Comparison of ENCODE assay signal across 29 cellular contexts in the genomic region with DNA sequence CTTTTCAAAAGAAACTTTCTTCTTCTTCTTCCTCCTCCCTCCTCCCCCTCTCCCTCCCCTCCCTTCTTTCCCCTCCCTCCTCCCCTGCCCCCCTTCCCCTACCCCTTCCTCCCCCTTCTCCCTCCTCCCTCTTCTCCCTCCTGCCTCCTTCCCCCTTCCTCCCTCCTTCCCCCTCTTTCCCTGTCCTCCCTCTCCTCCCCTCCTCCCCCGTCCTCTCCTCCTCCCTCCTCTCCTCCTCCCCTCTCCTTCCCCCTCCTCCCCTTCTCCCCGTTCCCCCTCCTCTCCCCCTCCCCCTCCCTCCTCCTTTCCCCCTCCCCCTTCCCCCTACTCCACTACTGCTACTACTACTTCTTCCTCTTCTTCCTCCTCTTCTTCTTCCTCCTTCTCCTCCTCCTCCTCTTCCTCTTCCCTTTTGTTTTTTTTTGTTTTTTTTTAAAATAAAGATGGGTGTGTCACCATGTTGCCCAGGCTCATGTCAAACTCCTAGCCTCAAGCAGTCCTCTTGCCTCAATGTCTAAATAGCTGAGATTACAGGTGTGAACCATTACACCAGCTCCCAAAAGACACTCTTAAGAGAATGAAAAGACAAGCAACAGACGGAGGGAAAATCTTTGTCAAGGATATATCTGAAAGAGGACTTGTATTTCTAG.
"Had no signal": no experiment of that assay in that cellular context is flagged by ENCODE, and none has a peak within 500 bp of the region (broad histone marks: within the 10 kb centered on the region; RNA-seq: fewer than 3 reads in every experiment).

No MANE protein-coding gene starts in this region.

- H3K4me3 Mint-ChIP-seq: effector memory CD8-positive, alpha-beta T cell; memory B cell; mesothelial cell of epicardium; naive B cell; natural killer cell treated with Interleukin-12 subunit alpha and Interleukin-12 subunit beta and Interleukin-15 and Interleukin-18, amount 100 ng/mL, for 72 hours; neural crest cell; stimulated activated memory B cell treated with anti-CD40 and anti-IgM and Interleukin-4, amounts not matched to agents 10 μg/mL and 1 μg/mL and 100 μg/mL, for 72 hours had no signal

- ATAC-seq: effector memory CD8-positive, alpha-beta T cell; heart right ventricle; left lobe of liver; mucosa of descending colon; natural killer cell treated with Interleukin-12 subunit alpha and Interleukin-12 subunit beta and Interleukin-15 and Interleukin-18, amount 100 ng/mL, for 72 hours; psoas muscle; right cardiac atrium; stimulated activated memory B cell treated with anti-CD40 and anti-IgM and Interleukin-4, amounts not matched to agents 10 μg/mL and 1 μg/mL and 100 μg/mL, for 72 hours; stimulated activated naive CD8-positive, alpha-beta T cell treated with anti-CD3 and anti-CD28 coated beads, Interleukin-15, Interleukin-2, amounts not matched to agents 100 U/mL and 50 U/mL, for 24 hours had no signal

- H3K27ac Mint-ChIP-seq: effector memory CD8-positive, alpha-beta T cell; memory B cell; mesothelial cell of epicardium; natural killer cell treated with Interleukin-12 subunit alpha and Interleukin-12 subunit beta and Interleukin-15 and Interleukin-18, amount 100 ng/mL, for 72 hours; stimulated activated memory B cell treated with anti-CD40 and anti-IgM and Interleukin-4, amounts not matched to agents 10 μg/mL and 1 μg/mL and 100 μg/mL, for 72 hours had no signal

- H3K9me3 Mint-ChIP-seq: effector memory CD8-positive, alpha-beta T cell; natural killer cell treated with Interleukin-12 subunit alpha and Interleukin-12 subunit beta and Interleukin-15 and Interleukin-18, amount 100 ng/mL, for 72 hours had no signal

- H3K4me3 ChIP-seq: esophagus squamous epithelium, heart right ventricle, lung, mucosa of descending colon, psoas muscle, skin epidermis, spleen, thoracic aorta, tibial nerve, upper lobe of left lung, uterus had no signal

- H3K27me3 ChIP-seq: esophagus squamous epithelium, heart right ventricle, spleen, tibial nerve, upper lobe of left lung, uterus had no signal

- H3K27me3 Mint-ChIP-seq: effector memory CD8-positive, alpha-beta T cell; memory B cell; naive B cell; natural killer cell treated with Interleukin-12 subunit alpha and Interleukin-12 subunit beta and Interleukin-15 and Interleukin-18, amount 100 ng/mL, for 72 hours; stimulated activated memory B cell treated with anti-CD40 and anti-IgM and Interleukin-4, amounts not matched to agents 10 μg/mL and 1 μg/mL and 100 μg/mL, for 72 hours had no signal

- H3K36me3 ChIP-seq: uterus had no signal

- H3K4me1 ChIP-seq: esophagus squamous epithelium, heart right ventricle, psoas muscle, spleen, tibial nerve, upper lobe of left lung, uterus had no signal

- H3K27ac ChIP-seq: esophagus squamous epithelium, heart right ventricle, psoas muscle, skin epidermis, spleen, thoracic aorta, tibial nerve, upper lobe of left lung, uterus had no signal

- H3K4me1 Mint-ChIP-seq: memory B cell; mesothelial cell of epicardium; neural crest cell; stimulated activated memory B cell treated with anti-CD40 and anti-IgM and Interleukin-4, amounts not matched to agents 10 μg/mL and 1 μg/mL and 100 μg/mL, for 72 hours had no signal

- DNase-seq: cortex of kidney; effector memory CD8-positive, alpha-beta T cell; erythroblast; esophagus squamous epithelium; foreskin melanocyte; glutamatergic neuron; heart right ventricle; hypothalamus; mucosa of descending colon; naive B cell; nucleus accumbens; posterior cingulate gyrus; psoas muscle; right cardiac atrium; spleen; stimulated activated CD4-positive, alpha-beta T cell treated with anti-CD3 and anti-CD28 coated beads, Interleukin-4, amount 100 ng/mL, for 4 hours; stimulated activated naive CD8-positive, alpha-beta T cell treated with anti-CD3 and anti-CD28 coated beads, Interleukin-15, Interleukin-2, amounts not matched to agents 100 U/mL and 50 U/mL, for 24 hours; upper lobe of left lung; uterus had no signal
